Comparison of ENCODE assay signal across 14 cellular contexts in the genomic region with DNA sequence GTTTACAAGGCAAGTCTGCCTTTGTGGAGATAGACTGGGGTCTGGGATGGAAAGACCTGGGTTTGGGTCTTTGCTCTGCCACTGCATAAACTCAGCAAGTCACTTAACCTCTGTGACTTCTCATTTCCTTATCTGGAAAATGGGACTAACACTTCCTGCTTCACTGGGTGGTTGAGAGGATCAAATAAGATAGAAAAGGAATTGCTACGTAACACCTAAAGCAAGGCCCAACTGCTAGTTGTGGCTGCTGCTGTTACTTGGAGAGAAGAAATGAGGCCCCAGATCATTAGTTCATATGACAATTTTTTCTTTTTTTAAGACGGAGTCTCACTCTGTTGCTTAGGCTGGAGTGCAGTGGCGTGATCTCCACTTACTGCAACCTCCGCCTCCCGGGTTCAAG. TPM values are rescaled to one million over a fixed set of nuclear protein-coding genes. Genes with fewer than 3 reads are reported as not detected.
DNase-seq lines count a peak whose midpoint lies in the region; FAIRE-seq and TF ChIP-seq lines count a peak whose summit lies in the region.
"Had no signal": no experiment of that assay in that cellular context is flagged by ENCODE, and none has a peak within 500 bp of the region (broad histone marks: within the 10 kb centered on the region; RNA-seq: fewer than 3 reads in every experiment).

No MANE protein-coding gene starts in this region.

- H3K27ac ChIP-seq in BLaER1 treated with 17β-estradiol and CSF1 and Interleukin-3, amounts not matched to agents 10 nM and 100 nM: peak overlapping the region in 6 of 11 experiments; percentile 73 to 97 (median 88); a peak in 9 of 22 replicates
- no peak overlapping the region for H3K27ac ChIP-seq in mesenchymal stem cell (ENCODE audit: low read length, poor library complexity, severe bottlenecking)
- H3K27ac ChIP-seq in caudate nucleus (ENCODE audit: low read depth, low read length): no peak overlapping the region
- H3K27ac ChIP-seq: uterus had no signal

- no peak overlapping the region for H2BK120ac ChIP-seq in mesenchymal stem cell (ENCODE audit: low read depth, low read length)

- peaks cover 56% of the 10 kb centered on the region for H3K4me1 Mint-ChIP-seq in activated CD4-positive, alpha-beta memory T cell treated with anti-CD3 and anti-CD28 coated beads for 36 hours (ENCODE audit: low read depth)

- DNase-seq in GM12891 (ENCODE audit: insufficient read length, low spot score): no peak
- DNase-seq in activated CD4-positive, alpha-beta memory T cell treated with anti-CD3 and anti-CD28 coated beads for 36 hours: no peak
- no peak for DNase-seq in mesenchymal stem cell
- no peak for DNase-seq in caudate nucleus (lab: John Stamatoyannopoulos, UW)
- DNase-seq in activated CD4-positive, CD25-positive, alpha-beta regulatory T cell treated with anti-CD3 and anti-CD28 coated beads, Interleukin-2, amount 50 U/mL, for 72 hours: no peak
- DNase-seq in frontal cortex (ENCODE audit: low spot score in 2 of 2): no peak
- DNase-seq in head of caudate nucleus: no peak
- DNase-seq: activated naive CD8-positive, alpha-beta T cell treated with anti-CD3 and anti-CD28 coated beads, Interleukin-2, amount 10 ng/mL, durations not matched to agents 7 days and 5 days; NCI-H1436; NCI-H524 treated with DMSO at 0.1 percent for 48 hours; stimulated activated CD4-positive, alpha-beta T cell treated with anti-CD3 and anti-CD28 coated beads, Interleukin-2, amount 100 ng/mL, for 24 hours; T-helper 17 cell; uterus had no signal

- CTCF ChIA-PET in activated CD4-positive, alpha-beta memory T cell treated with anti-CD3 and anti-CD28 coated beads for 36 hours (lab: Charles Lee): no interaction called here

- H3K36me3 ChIP-seq in BLaER1 treated with 17β-estradiol and CSF1 and Interleukin-3, amounts not matched to agents 10 nM and 100 nM: peaks cover 0 to 57% (median 11%) of the 10 kb centered on the region in 11 experiments; a peak in 10 of 22 replicates
- peaks cover 0 to 4% of the 10 kb centered on the region in 2 experiments for H3K36me3 ChIP-seq in mesenchymal stem cell (ENCODE audit: control insufficient read depth in 1 of 2, insufficient read depth in 2 of 2, low read depth in 1 of 2, low read length in 2 of 2)
- H3K36me3 ChIP-seq: uterus had no signal

- peak overlapping the region in 3 of 10 experiments; percentile 19 to 37 (median 32); a peak in 5 of 20 replicates for H3K4me3 ChIP-seq in BLaER1 treated with 17β-estradiol and CSF1 and Interleukin-3, amounts not matched to agents 10 nM and 100 nM
- no peak overlapping the region for H3K4me3 ChIP-seq in mesenchymal stem cell (ENCODE audit: insufficient read depth in 1 of 2, low read depth in 1 of 2, low read length in 2 of 2)
- H3K4me3 ChIP-seq: uterus had no signal

- H3K18ac ChIP-seq in mesenchymal stem cell (ENCODE audit: low read depth in 1 of 2, low read length in 2 of 2): peak overlapping the region in 1 of 2 experiments; percentile 30

- no peaks in the 10 kb centered on the region for H3K9me3 Mint-ChIP-seq in activated CD4-positive, alpha-beta memory T cell treated with anti-CD3 and anti-CD28 coated beads for 36 hours
- H3K9me3 Mint-ChIP-seq: activated naive CD8-positive, alpha-beta T cell treated with anti-CD3 and anti-CD28 coated beads, Interleukin-2, amount 10 ng/mL, durations not matched to agents 7 days and 5 days had no signal

- H3K4me3 Mint-ChIP-seq in activated CD4-positive, alpha-beta memory T cell treated with anti-CD3 and anti-CD28 coated beads for 36 hours: no peak overlapping the region
- H3K4me3 Mint-ChIP-seq: activated naive CD8-positive, alpha-beta T cell treated with anti-CD3 and anti-CD28 coated beads, Interleukin-2, amount 10 ng/mL, durations not matched to agents 7 days and 5 days; T-helper 17 cell had no signal

- H2BK15ac ChIP-seq in mesenchymal stem cell (ENCODE audit: low read depth, poor library complexity, severe bottlenecking): no peak overlapping the region

- H2BK5ac ChIP-seq in mesenchymal stem cell (ENCODE audit: low read depth, low read length, poor library complexity, severe bottlenecking): no peak overlapping the region

- no peak overlapping the region for H3K14ac ChIP-seq in mesenchymal stem cell (ENCODE audit: low read length in 2 of 2)

- H4K8ac ChIP-seq in mesenchymal stem cell (ENCODE audit: low read length): no peak overlapping the region

- no peaks in the 10 kb centered on the region for H3K9me3 ChIP-seq in BLaER1 treated with 17β-estradiol and CSF1 and Interleukin-3, amounts not matched to agents 10 nM and 100 nM (replicated peaks in 1 of 11)
- no peaks in the 10 kb centered on the region for H3K9me3 ChIP-seq in mesenchymal stem cell (ENCODE audit: control insufficient read depth, low read length)
- H3K9me3 ChIP-seq: uterus had no signal

- peak overlapping the region; percentile 16 for H3K27ac Mint-ChIP-seq in activated CD4-positive, alpha-beta memory T cell treated with anti-CD3 and anti-CD28 coated beads for 36 hours
- H3K27ac Mint-ChIP-seq: activated naive CD8-positive, alpha-beta T cell treated with anti-CD3 and anti-CD28 coated beads, Interleukin-2, amount 10 ng/mL, durations not matched to agents 7 days and 5 days had no signal

- no peak overlapping the region for H2AFZ ChIP-seq in mesenchymal stem cell (ENCODE audit: low read depth, low read length)

- H4K91ac ChIP-seq in mesenchymal stem cell (ENCODE audit: low read length): no peak overlapping the region

- peaks cover 0 to 57% (median 5%) of the 10 kb centered on the region in 11 experiments; a peak in 13 of 22 replicates for H4K20me1 ChIP-seq in BLaER1 treated with 17β-estradiol and CSF1 and Interleukin-3, amounts not matched to agents 10 nM and 100 nM

- FAIRE-seq in GM12891 (lab: Jason Lieb, UNC) (no peak), frontal cortex (lab: Jason Lieb, UNC) (no peak)

- H3K36me3 Mint-ChIP-seq in activated CD4-positive, alpha-beta memory T cell treated with anti-CD3 and anti-CD28 coated beads for 36 hours: peaks cover 30% of the 10 kb centered on the region

- POLR2A ChIA-PET in activated CD4-positive, alpha-beta memory T cell treated with anti-CD3 and anti-CD28 coated beads for 36 hours (lab: Charles Lee): no interaction called here

- intact Hi-C loops in activated CD4-positive, alpha-beta memory T cell treated with anti-CD3 and anti-CD28 coated beads for 36 hours (cut with micrococcal nuclease): no loop called here
- intact Hi-C loops in head of caudate nucleus (cut with DNase I): no loop called here

- H3K9ac ChIP-seq in BLaER1 treated with 17β-estradiol and CSF1 and Interleukin-3, amounts not matched to agents 10 nM and 100 nM: peak overlapping the region in 4 of 11 experiments; percentile 69 to 99 (median 82); a peak in 8 of 22 replicates
- H3K9ac ChIP-seq in mesenchymal stem cell (ENCODE audit: low read length): no peak overlapping the region

- H3K4me1 ChIP-seq in BLaER1 treated with 17β-estradiol and CSF1 and Interleukin-3, amounts not matched to agents 10 nM and 100 nM: peaks cover 49 to 95% (median 78%) of the 10 kb centered on the region in 10 experiments
- peaks cover 15% of the 10 kb centered on the region for H3K4me1 ChIP-seq in mesenchymal stem cell (ENCODE audit: control insufficient read depth, insufficient read depth, low read depth, low read length)

- no peaks in the 10 kb centered on the region for H3K79me1 ChIP-seq in mesenchymal stem cell (replicated peaks; ENCODE audit: low read length, poor library complexity, severe bottlenecking)

- peak overlapping the region in 8 of 11 experiments; percentile 70 to 100 (median 94); a peak in 15 of 22 replicates for H3K4me2 ChIP-seq in BLaER1 treated with 17β-estradiol and CSF1 and Interleukin-3, amounts not matched to agents 10 nM and 100 nM
- H3K4me2 ChIP-seq in mesenchymal stem cell (ENCODE audit: low read length, poor library complexity, severe bottlenecking): no peak overlapping the region

- no peak overlapping the region for H3K4ac ChIP-seq in mesenchymal stem cell (ENCODE audit: low read depth in 1 of 2, low read length in 2 of 2)

- no peak overlapping the region for H3K23ac ChIP-seq in mesenchymal stem cell (ENCODE audit: low read length in 2 of 2)

- TF ChIP-seq POLR2A in GM12891 (IDR thresholded peaks at IDR 0.05; ENCODE audit: low read depth, low read length): no peak

- H2AK5ac ChIP-seq in mesenchymal stem cell (ENCODE audit: low read length, severe bottlenecking): peak overlapping the region; percentile 9

- H2BK12ac ChIP-seq in mesenchymal stem cell (ENCODE audit: low read length in 2 of 2): no peak overlapping the region

- H3K27me3 Mint-ChIP-seq in activated CD4-positive, alpha-beta memory T cell treated with anti-CD3 and anti-CD28 coated beads for 36 hours: no peaks in the 10 kb centered on the region
- H3K27me3 Mint-ChIP-seq: activated naive CD8-positive, alpha-beta T cell treated with anti-CD3 and anti-CD28 coated beads, Interleukin-2, amount 10 ng/mL, durations not matched to agents 7 days and 5 days; T-helper 17 cell had no signal

- H3K27me3 ChIP-seq in BLaER1 treated with 17β-estradiol and CSF1 and Interleukin-3, amounts not matched to agents 10 nM and 100 nM: peaks cover 0 to 12% (median 0%) of the 10 kb centered on the region in 11 experiments; a peak in 6 of 22 replicates
- no peaks in the 10 kb centered on the region for H3K27me3 ChIP-seq in mesenchymal stem cell (ENCODE audit: control insufficient read depth in 1 of 2, insufficient read depth in 1 of 2, low read length in 2 of 2)
- H3K27me3 ChIP-seq: uterus had no signal

- WGBS in mesenchymal stem cell: 94% methylated on average over 5 of the region's 5 CpGs

TF ChIP-seq in GM12891, 5 proteins besides CTCF, POLR2A, EP300 and RAD21:
- TF ChIP-seq SPI1 (IDR thresholded peaks at IDR 0.05; ENCODE audit: low read depth, low read length) (peak; percentile 36; the same call in 1 of the 2 replicates), PAX5 (IDR thresholded peaks at IDR 0.05; ENCODE audit: insufficient read depth, low read length, severe bottlenecking) (no peak)
TF ChIP-seq in GM12891: peak in this region for 1.

RNA-seq across cellular contexts. Expression of a gene that starts 5.9 kb away (rescaled TPM):
- 7.1 TPM for polyA plus RNA-seq in GM12891 (2012; ENCODE audit: low read depth, missing spikeins)
- total RNA-seq in activated CD4-positive, alpha-beta memory T cell treated with anti-CD3 and anti-CD28 coated beads for 36 hours: 10 to 100 TPM; 36.3 to 37.0 TPM
- 17.1 TPM for polyA plus RNA-seq in mesenchymal stem cell (2013, experiment 1 of 2)
- polyA plus RNA-seq in mesenchymal stem cell (2013, experiment 2 of 2): 16.8 TPM
- total RNA-seq in frontal cortex: 17.1 TPM

Comparison
In these comparisons a context has a peak if more than half of its experiments do, and no peak if none do; other contexts are left out.
1. H3K27ac ChIP-seq: peak in BLaER1 treated with 17β-estradiol and CSF1 and Interleukin-3, amounts not matched to agents 10 nM and 100 nM (6 of 11); none in mesenchymal stem cell (single experiment) and caudate nucleus (single experiment).